ENCODE assay signal across 19 cellular contexts in genomic region chr15:71708741-71709140, GRCh38.
DNase-seq lines count a peak whose midpoint lies in the region; ATAC-seq and TF ChIP-seq lines count a peak whose summit lies in the region.
"Had no signal": no experiment of that assay in that cellular context is flagged by ENCODE, and none has a peak within 500 bp of the region (broad histone marks: within the 10 kb centered on the region; RNA-seq: fewer than 3 reads in every experiment).

No MANE protein-coding gene starts in this region.

- no peak overlapping the region for H4K8ac ChIP-seq in mesenchymal stem cell (ENCODE audit: low read length)

- WGBS in mesenchymal stem cell, result 94% methylated on average over 11 of the region's 11 CpGs

- no peak for TF ChIP-seq CTCF in fibroblast of pulmonary artery (IDR thresholded peaks at IDR 0.05; ENCODE audit: low read length, missing control alignments)
- no peak for TF ChIP-seq CTCF in uterus (IDR thresholded peaks at IDR 0.05)
- no peak for TF ChIP-seq CTCF in colonic mucosa (IDR thresholded peaks at IDR 0.05)

- no peak overlapping the region for H3K4me2 ChIP-seq in mesenchymal stem cell (ENCODE audit: low read length, poor library complexity, severe bottlenecking)

- H2BK5ac ChIP-seq in mesenchymal stem cell (ENCODE audit: low read depth, low read length, poor library complexity, severe bottlenecking), result no peak overlapping the region

- no peak overlapping the region for H2BK15ac ChIP-seq in mesenchymal stem cell (ENCODE audit: low read depth, poor library complexity, severe bottlenecking)

- H3K4me1 ChIP-seq in SJSA1 (replicated peaks), result peaks cover 66% of the 10 kb centered on the region
- H3K4me1 ChIP-seq in mesenchymal stem cell (ENCODE audit: control insufficient read depth, insufficient read depth, low read depth, low read length), result peaks cover 7% of the 10 kb centered on the region
- H3K4me1 ChIP-seq in uterus, result peaks cover 20 to 31% of the 10 kb centered on the region in 2 donors
- peaks cover 7% of the 10 kb centered on the region for H3K4me1 ChIP-seq in colonic mucosa

- H3K36me3 ChIP-seq in SJSA1, result no peaks in the 10 kb centered on the region
- H3K36me3 ChIP-seq in mesenchymal stem cell (ENCODE audit: control insufficient read depth in 1 of 2, insufficient read depth in 2 of 2, low read depth in 1 of 2, low read length in 2 of 2), result no peaks in the 10 kb centered on the region
- no peaks in the 10 kb centered on the region for H3K36me3 ChIP-seq in uterus
- no peaks in the 10 kb centered on the region for H3K36me3 ChIP-seq in colonic mucosa
- H3K36me3 ChIP-seq: neutrophil, WERI-Rb-1 had no signal

- intact Hi-C loops in uterus (cut with DNase I; ENCODE audit: low total_unique reads), result no loop called here
- intact Hi-C loops in colonic mucosa (cut with DNase I), result no loop called here

- no peak overlapping the region for H3K9ac ChIP-seq in mesenchymal stem cell (ENCODE audit: low read length)
- peak overlapping the region in 1 of 2 donors; percentile 32 for H3K9ac ChIP-seq in colonic mucosa (ENCODE audit: low read depth in 2 of 2, low read length in 2 of 2)

- H3K4me3 ChIP-seq in SJSA1, result no peak overlapping the region
- H3K4me3 ChIP-seq in fibroblast of pulmonary artery (replicated peaks; ENCODE audit: low read depth, low read length), result no peak overlapping the region
- H3K4me3 ChIP-seq in mesenchymal stem cell (ENCODE audit: insufficient read depth in 1 of 2, low read depth in 1 of 2, low read length in 2 of 2), result no peak overlapping the region
- no peak overlapping the region for H3K4me3 ChIP-seq in uterus
- no peak overlapping the region for H3K4me3 ChIP-seq in colonic mucosa

- H4K91ac ChIP-seq in mesenchymal stem cell (ENCODE audit: low read length), result peak overlapping the region; percentile 43

- no peak overlapping the region for H2BK120ac ChIP-seq in mesenchymal stem cell (ENCODE audit: low read depth, low read length)

- no peak for TF ChIP-seq POLR2A in uterus (IDR thresholded peaks at IDR 0.05)

- no peak overlapping the region for H2AK5ac ChIP-seq in mesenchymal stem cell (ENCODE audit: low read length, severe bottlenecking)

- H3K27me3 ChIP-seq in SJSA1 (replicated peaks), result no peaks in the 10 kb centered on the region
- H3K27me3 ChIP-seq in mesenchymal stem cell (ENCODE audit: control insufficient read depth in 1 of 2, insufficient read depth in 1 of 2, low read length in 2 of 2), result peaks cover 0 to 6% of the 10 kb centered on the region in 2 experiments
- H3K27me3 ChIP-seq in uterus, result no peaks in the 10 kb centered on the region
- H3K27me3 ChIP-seq in colonic mucosa, result no peaks in the 10 kb centered on the region

- H2AFZ ChIP-seq in mesenchymal stem cell (ENCODE audit: low read depth, low read length), result no peak overlapping the region

- no peak overlapping the region for H3K4ac ChIP-seq in mesenchymal stem cell (ENCODE audit: low read depth in 1 of 2, low read length in 2 of 2)

- ATAC-seq in HG02885 (IDR thresholded peaks at IDR 0.05; ENCODE audit: poor library complexity, unreplicated experiment), result no peak

- peak overlapping the region; percentile 73 for H3K27ac ChIP-seq in SJSA1
- no peak overlapping the region for H3K27ac ChIP-seq in mesenchymal stem cell (ENCODE audit: low read length, poor library complexity, severe bottlenecking)
- H3K27ac ChIP-seq in uterus, result peak overlapping the region; percentile 85 to 88
- no peak overlapping the region for H3K27ac ChIP-seq in colonic mucosa
- H3K27ac ChIP-seq: neutrophil, WERI-Rb-1 had no signal

- no peak overlapping the region for H3K23ac ChIP-seq in mesenchymal stem cell (ENCODE audit: low read length in 2 of 2)

- H2BK12ac ChIP-seq in mesenchymal stem cell (ENCODE audit: low read length in 2 of 2), result no peak overlapping the region

- peaks cover 2% of the 10 kb centered on the region for H3K79me1 ChIP-seq in mesenchymal stem cell (replicated peaks; ENCODE audit: low read length, poor library complexity, severe bottlenecking)

- H3K18ac ChIP-seq in mesenchymal stem cell (ENCODE audit: low read depth in 1 of 2, low read length in 2 of 2), result no peak overlapping the region

- DNase-seq in SJSA1 (ENCODE audit: low read depth in 1 of 2, low spot score in 2 of 2) (peak; percentile 72 to 81), fibroblast of pulmonary artery (ENCODE audit: low read depth) (peak; percentile 4), mesenchymal stem cell (no peak), uterus (peak in 1 of 2 donors; percentile 62), colonic mucosa (no peak), SW480 (ENCODE audit: low spot score) (no peak)
- DNase-seq: activated CD4-positive, alpha-beta T cell treated with anti-CD3 and anti-CD28 coated beads, Interleukin-2, amount 50 U/mL, for 48 hours; activated naive CD4-positive, alpha-beta T cell treated with anti-CD3 and anti-CD28 coated beads for 36 hours; AML-193; cerebellar nuclear complex; effector CD8-positive, alpha-beta T cell; EL; kidney glomerular epithelial cell; NCI-H526; stimulated activated CD4-positive, alpha-beta T cell treated with anti-CD3 and anti-CD28 coated beads, Interleukin-15, amount 100 ng/mL, for 24 hours; T-helper 2 cell; WERI-Rb-1 had no signal

- H3K14ac ChIP-seq in mesenchymal stem cell (ENCODE audit: low read length in 2 of 2), result peak overlapping the region in 1 of 2 experiments; percentile 73

- H3K9me3 ChIP-seq in SJSA1 (replicated peaks) (no peaks in the 10 kb centered on the region), mesenchymal stem cell (ENCODE audit: control insufficient read depth, low read length) (no peaks in the 10 kb centered on the region), uterus (no peaks in the 10 kb centered on the region), colonic mucosa (no peaks in the 10 kb centered on the region)
- H3K9me3 ChIP-seq: neutrophil had no signal

Comparison
In these comparisons a context has a peak if more than half of its experiments do, and no peak if none do; other contexts are left out.
1. DNase-seq: peak in SJSA1 (2 of 2) and fibroblast of pulmonary artery (single experiment); none in mesenchymal stem cell (single experiment), colonic mucosa (single experiment) and SW480 (single experiment).
2. H3K27ac ChIP-seq: peak in SJSA1 (single experiment) and uterus (2 of 2); none in mesenchymal stem cell (single experiment) and colonic mucosa (single experiment).